8 cellular contexts compared by ENCODE assay signal in the genomic region with DNA sequence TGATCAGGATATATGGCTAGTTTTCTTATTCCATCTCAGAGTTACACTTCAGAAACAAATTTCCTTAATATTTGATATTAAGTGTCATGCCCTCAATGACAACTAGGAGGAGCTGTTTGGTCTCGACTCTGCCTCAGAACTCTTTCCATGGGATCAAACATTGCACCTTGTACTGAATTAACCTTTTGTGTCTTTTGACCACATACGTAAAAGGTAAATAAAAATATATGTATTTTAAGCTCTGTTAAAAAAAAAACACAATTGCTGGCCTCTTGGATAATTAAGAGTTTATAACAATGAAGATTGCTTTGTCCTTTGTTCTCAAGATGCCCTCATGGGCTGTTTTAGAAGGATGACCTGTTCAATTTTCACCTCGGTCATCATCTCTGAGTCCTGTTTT. TPM values are rescaled to one million over a fixed set of nuclear protein-coding genes. Genes with fewer than 3 reads are reported as not detected.
DNase-seq lines count a peak whose midpoint lies in the region; ATAC-seq and TF ChIP-seq lines count a peak whose summit lies in the region.

No MANE protein-coding gene starts in this region.

- no peaks in the 10 kb centered on the region for H3K27me3 Mint-ChIP-seq in WTC11 (ENCODE audit: low read depth)
- H3K27me3 Mint-ChIP-seq in stimulated activated memory B cell treated with anti-CD40 and anti-IgM and Interleukin-4, amounts not matched to agents 10 μg/mL and 1 μg/mL and 100 μg/mL, for 72 hours, result peaks cover 13% of the 10 kb centered on the region

- H3K4me1 ChIP-seq in Karpas-422 (ENCODE audit: low read length), result no peaks in the 10 kb centered on the region

- H3K4me1 Mint-ChIP-seq in WTC11, result peaks cover 14% of the 10 kb centered on the region
- H3K4me1 Mint-ChIP-seq in stimulated activated memory B cell treated with anti-CD40 and anti-IgM and Interleukin-4, amounts not matched to agents 10 μg/mL and 1 μg/mL and 100 μg/mL, for 72 hours, result no peaks in the 10 kb centered on the region

- no peak overlapping the region for H3K9ac ChIP-seq in Karpas-422 (ENCODE audit: low read length)

- H3K4me3 ChIP-seq in Karpas-422 (ENCODE audit: low read length) (no peak overlapping the region), kidney epithelial cell (ENCODE audit: low read depth, low read length) (no peak overlapping the region)

- no peaks in the 10 kb centered on the region for H3K36me3 ChIP-seq in Karpas-422 (ENCODE audit: insufficient read depth, low read length)
- H3K36me3 ChIP-seq in kidney epithelial cell (ENCODE audit: control insufficient read depth, insufficient read depth, low read length), result no peaks in the 10 kb centered on the region

- DNase-seq in DMS53 (lab: John Stamatoyannopoulos, UW) (peak; percentile 54), Karpas-422 (peak; percentile 72), WTC11 (ENCODE audit: low spot score) (no peak), kidney epithelial cell (ENCODE audit: low read depth) (no peak), T1000 (lab: John Stamatoyannopoulos, UW) (no peak)
- DNase-seq in activated CD4-positive, alpha-beta T cell treated with anti-CD3 and anti-CD28 coated beads, Interleukin-2, amount 50 U/mL, for 4 hours, result no peak

- ATAC-seq in GM19463 (IDR thresholded peaks at IDR 0.05; ENCODE audit: unreplicated experiment), result peak; percentile 50
- peak; percentile 44 for ATAC-seq in WTC11
- ATAC-seq in stimulated activated memory B cell treated with anti-CD40 and anti-IgM and Interleukin-4, amounts not matched to agents 10 μg/mL and 1 μg/mL and 100 μg/mL, for 72 hours, result no peak

- H3K4me2 ChIP-seq in Karpas-422 (ENCODE audit: low read depth, low read length, poor library complexity, severe bottlenecking), result no peak overlapping the region

- H3K4me3 Mint-ChIP-seq in WTC11, result no peak overlapping the region
- H3K4me3 Mint-ChIP-seq in stimulated activated memory B cell treated with anti-CD40 and anti-IgM and Interleukin-4, amounts not matched to agents 10 μg/mL and 1 μg/mL and 100 μg/mL, for 72 hours, result no peak overlapping the region

- no peaks in the 10 kb centered on the region for H3K79me2 ChIP-seq in Karpas-422 (ENCODE audit: low read length)

- no peaks in the 10 kb centered on the region for H3K9me2 ChIP-seq in Karpas-422 (replicated peaks; ENCODE audit: insufficient read depth, low read length)

- no peaks in the 10 kb centered on the region for H3K9me3 ChIP-seq in Karpas-422 (ENCODE audit: low read length)

- H3K27me3 ChIP-seq in Karpas-422 (ENCODE audit: low read length) (no peaks in the 10 kb centered on the region), kidney epithelial cell (ENCODE audit: control insufficient read depth, insufficient read depth, low read length) (no peaks in the 10 kb centered on the region)

- H3K27ac ChIP-seq in Karpas-422 (ENCODE audit: low read length), result no peak overlapping the region

- no peaks in the 10 kb centered on the region for H3K36me3 Mint-ChIP-seq in WTC11
- H3K36me3 Mint-ChIP-seq in stimulated activated memory B cell treated with anti-CD40 and anti-IgM and Interleukin-4, amounts not matched to agents 10 μg/mL and 1 μg/mL and 100 μg/mL, for 72 hours, result no peaks in the 10 kb centered on the region

- H2AFZ ChIP-seq in Karpas-422 (ENCODE audit: low read length), result no peak overlapping the region

- CTCF ChIA-PET in WTC11 (lab: Charles Lee), result interaction anchor here (0.6 to 1.3 kb wide), 7 partner anchors 20 to 374 kb away, joined by 3 to 9 read pairs (median 3); no protein-coding TSS in a partner anchor

- peaks cover 14% of the 10 kb centered on the region for H3K9me3 Mint-ChIP-seq in WTC11
- no peaks in the 10 kb centered on the region for H3K9me3 Mint-ChIP-seq in stimulated activated memory B cell treated with anti-CD40 and anti-IgM and Interleukin-4, amounts not matched to agents 10 μg/mL and 1 μg/mL and 100 μg/mL, for 72 hours

- POLR2A ChIA-PET in WTC11 (lab: Charles Lee), result no interaction called here

- no peaks in the 10 kb centered on the region for H4K20me1 ChIP-seq in Karpas-422 (ENCODE audit: insufficient read depth, low read depth, low read length)

- peak; percentile 73 for TF ChIP-seq CTCF in WTC11 (IDR thresholded peaks at IDR 0.05)
- TF ChIP-seq CTCF in kidney epithelial cell (IDR thresholded peaks at IDR 0.05; ENCODE audit: insufficient read depth, low read length, poor library complexity, severe bottlenecking), result peak; percentile 78

- H3K27ac Mint-ChIP-seq in WTC11, result no peak overlapping the region
- no peak overlapping the region for H3K27ac Mint-ChIP-seq in stimulated activated memory B cell treated with anti-CD40 and anti-IgM and Interleukin-4, amounts not matched to agents 10 μg/mL and 1 μg/mL and 100 μg/mL, for 72 hours

TF ChIP-seq in WTC11, 78 proteins besides CTCF, POLR2A, EP300 and RAD21:
- TF ChIP-seq NFYB (CRISPR knock-in tag; conservative IDR thresholded peaks at IDR 0.05; ENCODE audit: low read depth) (no peak), ZNF423 (CRISPR knock-in tag; IDR thresholded peaks at IDR 0.05) (no peak), FOXJ3 (CRISPR knock-in tag; IDR thresholded peaks at IDR 0.05; ENCODE audit: borderline replicate concordance) (no peak), RORB (CRISPR knock-in tag; IDR thresholded peaks at IDR 0.05) (no peak)
- TF ChIP-seq, protein P1, sequence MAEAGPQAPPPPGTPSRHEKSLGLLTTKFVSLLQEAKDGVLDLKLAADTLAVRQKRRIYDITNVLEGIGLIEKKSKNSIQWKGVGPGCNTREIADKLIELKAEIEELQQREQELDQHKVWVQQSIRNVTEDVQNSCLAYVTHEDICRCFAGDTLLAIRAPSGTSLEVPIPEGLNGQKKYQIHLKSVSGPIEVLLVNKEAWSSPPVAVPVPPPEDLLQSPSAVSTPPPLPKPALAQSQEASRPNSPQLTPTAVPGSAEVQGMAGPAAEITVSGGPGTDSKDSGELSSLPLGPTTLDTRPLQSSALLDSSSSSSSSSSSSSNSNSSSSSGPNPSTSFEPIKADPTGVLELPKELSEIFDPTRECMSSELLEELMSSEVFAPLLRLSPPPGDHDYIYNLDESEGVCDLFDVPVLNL (CRISPR knock-in tag; IDR thresholded peaks at IDR 0.05; ENCODE audit: borderline replicate concordance, low read depth), result no peak
- TF ChIP-seq, protein P2, sequence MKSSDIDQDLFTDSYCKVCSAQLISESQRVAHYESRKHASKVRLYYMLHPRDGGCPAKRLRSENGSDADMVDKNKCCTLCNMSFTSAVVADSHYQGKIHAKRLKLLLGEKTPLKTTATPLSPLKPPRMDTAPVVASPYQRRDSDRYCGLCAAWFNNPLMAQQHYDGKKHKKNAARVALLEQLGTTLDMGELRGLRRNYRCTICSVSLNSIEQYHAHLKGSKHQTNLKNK (CRISPR knock-in tag; IDR thresholded peaks at IDR 0.05), result no peak

RNA-seq across cellular contexts. Expression of a gene that starts 18.7 kb away (rescaled TPM):
- total RNA-seq in Karpas-422 (2014; rRNA removed; shearing (Covaris generic); ENCODE audit: low replicate concordance), result 0.32 and 0.67 TPM in 2 replicates
- total RNA-seq in WTC11 (2021) (102 to 115 TPM (median 111 TPM) in 3 replicates), kidney epithelial cell (2,584 and 2,610 TPM in 2 replicates)

Comparison
In these comparisons a context has a peak if more than half of its experiments do, and no peak if none do; other contexts are left out.
1. DNase-seq: peak in DMS53 (single experiment) and Karpas-422 (single experiment); none in WTC11 (single experiment), kidney epithelial cell (single experiment), T1000 (single experiment) and activated CD4-positive, alpha-beta T cell treated with anti-CD3 and anti-CD28 coated beads, Interleukin-2, amount 50 U/mL, for 4 hours (0 of 2).
2. RNA of a gene that starts 18.7 kb away (total RNA-seq): 2,584 to 2,610 TPM in kidney epithelial cell and 102 to 115 TPM in WTC11; 0.32 to 0.67 TPM in Karpas-422; every median in the first group is over 10 times any median in the second.